ENCODE assay signal across 34 cellular contexts in the genomic region with DNA sequence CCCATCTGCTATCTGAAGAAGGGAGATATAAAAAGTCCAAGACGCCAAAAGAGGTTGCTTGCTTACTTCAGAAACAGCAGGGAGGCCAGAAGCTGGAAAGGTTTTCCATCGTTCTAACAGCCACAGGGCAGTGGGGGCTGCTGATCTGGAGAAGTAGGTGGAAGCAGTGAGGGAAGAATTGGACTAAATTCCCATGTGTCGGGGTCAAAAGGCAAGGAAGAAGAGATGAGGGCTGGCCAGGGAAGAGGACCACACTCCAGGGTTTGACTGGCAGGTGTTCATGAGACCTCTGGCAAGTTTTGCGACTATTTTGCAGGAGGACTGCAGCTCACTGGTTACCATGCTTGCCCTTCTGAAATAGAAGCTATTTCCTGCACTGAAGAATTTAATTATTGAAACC.
"Had no signal": no experiment of that assay in that cellular context is flagged by ENCODE, and none has a peak within 500 bp of the region (broad histone marks: within the 10 kb centered on the region; RNA-seq: fewer than 3 reads in every experiment).

No MANE protein-coding gene starts in this region.

- H3K27ac Mint-ChIP-seq: activated B cell treated with CpG ODN at 0.5 μM for 24 hours; activated CD4-positive, alpha-beta memory T cell treated with anti-CD3 and anti-CD28 coated beads for 36 hours; activated CD4-positive, alpha-beta T cell treated with anti-CD3 and anti-CD28 coated beads, Interleukin-2, amount 10 ng/mL, durations not matched to agents 24 days and 14 days; activated CD8-positive, alpha-beta T cell treated with anti-CD3 and anti-CD28 coated beads for 36 hours; activated naive CD4-positive, alpha-beta T cell treated with anti-CD3 and anti-CD28 coated beads, Interleukin-2, amount 10 ng/mL, durations not matched to agents 7 days and 5 days; activated naive CD4-positive, alpha-beta T cell treated with anti-CD3 and anti-CD28 coated beads, Interleukin-2, amount 50 U/mL, for 24 hours; activated naive CD8-positive, alpha-beta T cell; activated naive CD8-positive, alpha-beta T cell treated with anti-CD3 and anti-CD28 coated beads, Interleukin-2, amount 10 ng/mL, durations not matched to agents 7 days and 5 days; activated naive CD8-positive, alpha-beta T cell treated with anti-CD3 and anti-CD28 coated beads, Interleukin-2, amount 50 U/mL, for 24 hours; activated T-helper 2 cell treated with anti-CD3 and anti-CD28 coated beads, Interferon-gamma antibody, Interleukin-2, Interleukin-4, amounts not matched to agents 10 μg/mL and 5 μg/mL and 100 μg/mL, durations not matched to agents 14 hours and 24 hours and 36 hours; T-helper 1 cell treated with Interleukin-12 subunit alpha and Interleukin-12 subunit beta and Interleukin-4 antibody, amounts not matched to agents 30 μg/mL and 1 μg/mL, for 36 hours; T-helper 2 cell treated with Interferon-gamma antibody and Interleukin-4, amounts not matched to agents 5 μg/mL and 100 μg/mL, for 36 hours had no signal

- H3K27me3 Mint-ChIP-seq: activated CD4-positive, alpha-beta T cell treated with anti-CD3 and anti-CD28 coated beads, Interleukin-2, amount 10 ng/mL, durations not matched to agents 24 days and 14 days; activated naive CD4-positive, alpha-beta T cell treated with anti-CD3 and anti-CD28 coated beads, Interleukin-2, amount 10 ng/mL, durations not matched to agents 7 days and 5 days; activated naive CD8-positive, alpha-beta T cell treated with anti-CD3 and anti-CD28 coated beads, Interleukin-2, amount 10 ng/mL, durations not matched to agents 7 days and 5 days had no signal

- H3K4me3 Mint-ChIP-seq: activated B cell treated with CpG ODN at 0.5 μM for 24 hours; activated CD4-positive, alpha-beta memory T cell treated with anti-CD3 and anti-CD28 coated beads for 36 hours; activated CD4-positive, alpha-beta T cell treated with anti-CD3 and anti-CD28 coated beads, Interleukin-2, amount 10 ng/mL, durations not matched to agents 24 days and 14 days; activated CD8-positive, alpha-beta T cell treated with anti-CD3 and anti-CD28 coated beads for 36 hours; activated naive CD4-positive, alpha-beta T cell treated with anti-CD3 and anti-CD28 coated beads, Interleukin-2, amount 10 ng/mL, durations not matched to agents 7 days and 5 days; activated naive CD4-positive, alpha-beta T cell treated with anti-CD3 and anti-CD28 coated beads, Interleukin-2, amount 50 U/mL, for 24 hours; activated naive CD8-positive, alpha-beta T cell; activated naive CD8-positive, alpha-beta T cell treated with anti-CD3 and anti-CD28 coated beads, Interleukin-2, amount 10 ng/mL, durations not matched to agents 7 days and 5 days; activated naive CD8-positive, alpha-beta T cell treated with anti-CD3 and anti-CD28 coated beads, Interleukin-2, amount 50 U/mL, for 24 hours; activated T-cell treated with anti-CD3 and anti-CD28 coated beads, Interleukin-2, amount 50 U/mL, for 4 hours; brain; central memory CD8-positive, alpha-beta T cell; T-helper 1 cell treated with Interleukin-12 subunit alpha and Interleukin-12 subunit beta and Interleukin-4 antibody, amounts not matched to agents 30 μg/mL and 1 μg/mL, for 36 hours; T-helper 2 cell treated with Interferon-gamma antibody and Interleukin-4, amounts not matched to agents 5 μg/mL and 100 μg/mL, for 36 hours had no signal

- H3K27ac ChIP-seq: ascending aorta, cardiac muscle cell, VCaP had no signal

- ATAC-seq: activated CD8-positive, alpha-beta T cell treated with anti-CD3 and anti-CD28 coated beads for 36 hours; activated naive CD8-positive, alpha-beta T cell treated with anti-CD3 and anti-CD28 coated beads, Interleukin-2, amount 50 U/mL, for 24 hours; activated T-cell treated with anti-CD3 and anti-CD28 coated beads, Interleukin-2, amount 50 U/mL, for 4 hours had no signal

- DNase-seq: activated B cell treated with CpG ODN at 0.5 μM for 24 hours; activated CD4-positive, alpha-beta memory T cell treated with anti-CD3 and anti-CD28 coated beads for 36 hours; activated CD4-positive, alpha-beta T cell treated with anti-CD3 and anti-CD28 coated beads for 4 hours; activated CD4-positive, alpha-beta T cell treated with anti-CD3 and anti-CD28 coated beads, Interleukin-2, amount 10 ng/mL, durations not matched to agents 24 days and 14 days; activated CD4-positive, alpha-beta T cell treated with anti-CD3 and anti-CD28 coated beads, Interleukin-2, amount 50 U/mL, for 1 hour; activated CD4-positive, alpha-beta T cell treated with anti-CD3 and anti-CD28 coated beads, Interleukin-2, amount 50 U/mL, for 4 hours; activated CD4-positive, CD25-positive, alpha-beta regulatory T cell treated with anti-CD3 and anti-CD28 coated beads, Interleukin-2, amount 50 U/mL, for 72 hours; activated CD8-positive, alpha-beta memory T cell treated with anti-CD3 and anti-CD28 coated beads, Interleukin-2, amount 50 U/mL, for 4 hours; activated CD8-positive, alpha-beta T cell treated with anti-CD3 and anti-CD28 coated beads for 36 hours; activated effector memory CD4-positive, alpha-beta T cell treated with Interleukin-2 at 50 U/mL for 16 hours; activated gamma-delta T cell; activated naive CD4-positive, alpha-beta T cell treated with anti-CD3 and anti-CD28 coated beads, Interleukin-2, amount 10 ng/mL, durations not matched to agents 7 days and 5 days; activated naive CD4-positive, alpha-beta T cell treated with Interleukin-2 at 50 U/mL for 16 hours; activated naive CD8-positive, alpha-beta T cell treated with anti-CD3 and anti-CD28 coated beads, Interleukin-2, amount 10 ng/mL, durations not matched to agents 7 days and 5 days; activated naive CD8-positive, alpha-beta T cell treated with anti-CD3 and anti-CD28 coated beads, Interleukin-2, amount 50 U/mL, for 24 hours; activated T-cell treated with anti-CD3 and anti-CD28 coated beads for 4 hours; activated T-cell treated with anti-CD3 and anti-CD28 coated beads, Interleukin-2, amount 50 U/mL, for 1 hour; activated T-cell treated with anti-CD3 and anti-CD28 coated beads, Interleukin-2, amount 50 U/mL, for 4 hours; amygdala; anterior cingulate cortex; caudate nucleus; cerebellar nuclear complex; T-helper 2 cell; T-helper 9 cell had no signal

- H3K9me3 Mint-ChIP-seq: activated B cell treated with CpG ODN at 0.5 μM for 24 hours; activated CD4-positive, alpha-beta memory T cell treated with anti-CD3 and anti-CD28 coated beads for 36 hours; activated CD4-positive, alpha-beta T cell treated with anti-CD3 and anti-CD28 coated beads, Interleukin-2, amount 10 ng/mL, durations not matched to agents 24 days and 14 days; activated CD8-positive, alpha-beta T cell treated with anti-CD3 and anti-CD28 coated beads for 36 hours; activated naive CD4-positive, alpha-beta T cell treated with anti-CD3 and anti-CD28 coated beads, Interleukin-2, amount 10 ng/mL, durations not matched to agents 7 days and 5 days; activated naive CD8-positive, alpha-beta T cell treated with anti-CD3 and anti-CD28 coated beads, Interleukin-2, amount 10 ng/mL, durations not matched to agents 7 days and 5 days; activated naive CD8-positive, alpha-beta T cell treated with anti-CD3 and anti-CD28 coated beads, Interleukin-2, amount 50 U/mL, for 24 hours; activated T-helper 2 cell treated with anti-CD3 and anti-CD28 coated beads, Interferon-gamma antibody, Interleukin-2, Interleukin-4, amounts not matched to agents 10 μg/mL and 5 μg/mL and 100 μg/mL, durations not matched to agents 14 hours and 24 hours and 36 hours; T-helper 1 cell treated with Interleukin-12 subunit alpha and Interleukin-12 subunit beta and Interleukin-4 antibody, amounts not matched to agents 30 μg/mL and 1 μg/mL, for 36 hours; T-helper 2 cell treated with Interferon-gamma antibody and Interleukin-4, amounts not matched to agents 5 μg/mL and 100 μg/mL, for 36 hours had no signal

- H3K27me3 ChIP-seq: ascending aorta, cardiac muscle cell had no signal

- H3K4me1 Mint-ChIP-seq: activated B cell treated with CpG ODN at 0.5 μM for 24 hours; activated CD4-positive, alpha-beta T cell treated with anti-CD3 and anti-CD28 coated beads, Interleukin-2, amount 10 ng/mL, durations not matched to agents 24 days and 14 days; activated naive CD4-positive, alpha-beta T cell treated with anti-CD3 and anti-CD28 coated beads, Interleukin-2, amount 10 ng/mL, durations not matched to agents 7 days and 5 days; activated naive CD4-positive, alpha-beta T cell treated with anti-CD3 and anti-CD28 coated beads, Interleukin-2, amount 50 U/mL, for 24 hours; activated naive CD8-positive, alpha-beta T cell treated with anti-CD3 and anti-CD28 coated beads, Interleukin-2, amount 10 ng/mL, durations not matched to agents 7 days and 5 days; activated naive CD8-positive, alpha-beta T cell treated with anti-CD3 and anti-CD28 coated beads, Interleukin-2, amount 50 U/mL, for 24 hours; brain; central memory CD8-positive, alpha-beta T cell had no signal

- H3K4me3 ChIP-seq: ascending aorta, cardiac muscle cell had no signal

- H3K36me3 Mint-ChIP-seq: activated CD4-positive, alpha-beta memory T cell treated with anti-CD3 and anti-CD28 coated beads for 36 hours; activated naive CD4-positive, alpha-beta T cell treated with anti-CD3 and anti-CD28 coated beads, Interleukin-2, amount 10 ng/mL, durations not matched to agents 7 days and 5 days; activated naive CD4-positive, alpha-beta T cell treated with anti-CD3 and anti-CD28 coated beads, Interleukin-2, amount 50 U/mL, for 24 hours; activated naive CD8-positive, alpha-beta T cell; activated naive CD8-positive, alpha-beta T cell treated with anti-CD3 and anti-CD28 coated beads, Interleukin-2, amount 10 ng/mL, durations not matched to agents 7 days and 5 days; brain had no signal

- H3K36me3 ChIP-seq: ascending aorta, cardiac muscle cell had no signal

- H3K9me3 ChIP-seq: ascending aorta had no signal
